Comparison of ENCODE assay signal across 8 cellular contexts in genomic region chr6:26156850-26157149, GRCh38.
DNase-seq lines count a peak whose midpoint lies in the region; ATAC-seq and TF ChIP-seq lines count a peak whose summit lies in the region.

No MANE protein-coding gene starts in this region.

- peak; percentile 30 to 54 (median 38) for ATAC-seq in heart left ventricle
- ATAC-seq in GM18868 (IDR thresholded peaks at IDR 0.05; ENCODE audit: unreplicated experiment) = no peak

- no peak for TF ChIP-seq CTCF in heart left ventricle (IDR thresholded peaks at IDR 0.05)

- H3K9me3 Mint-ChIP-seq in activated CD4-positive, alpha-beta memory T cell treated with anti-CD3 and anti-CD28 coated beads, Interleukin-2, amount 10 ng/mL, durations not matched to agents 7 days and 5 days = no peaks in the 10 kb centered on the region

- peak overlapping the region; percentile 88 for H3K9ac ChIP-seq in skeletal muscle satellite cell (ENCODE audit: low read depth, low read length)

- peak overlapping the region; percentile 95 for H3K4me3 Mint-ChIP-seq in activated CD4-positive, alpha-beta memory T cell treated with anti-CD3 and anti-CD28 coated beads, Interleukin-2, amount 10 ng/mL, durations not matched to agents 7 days and 5 days

- DNase-seq in NCI-H187 treated with DMSO at 0.1 percent for 48 hours (lab: John Stamatoyannopoulos, UW) (peak; percentile 13), NCI-H187 (lab: John Stamatoyannopoulos, UW) (no peak), heart left ventricle (peak in 1 of 5 donors; percentile 27), inferior parietal cortex (ENCODE audit: extremely low spot score) (no peak), NCI-H748 (lab: John Stamatoyannopoulos, UW; ENCODE audit: unreplicated experiment) (no peak)
- no peak for DNase-seq in activated CD4-positive, alpha-beta memory T cell treated with anti-CD3 and anti-CD28 coated beads, Interleukin-2, amount 10 ng/mL, durations not matched to agents 7 days and 5 days

- H3K27me3 Mint-ChIP-seq in activated CD4-positive, alpha-beta memory T cell treated with anti-CD3 and anti-CD28 coated beads, Interleukin-2, amount 10 ng/mL, durations not matched to agents 7 days and 5 days = no peaks in the 10 kb centered on the region

- H3K9me3 ChIP-seq in heart left ventricle (no peaks in the 10 kb centered on the region), skeletal muscle satellite cell (replicated peaks; ENCODE audit: low read length) (no peaks in the 10 kb centered on the region)

- peak overlapping the region; percentile 95 for H3K4me2 ChIP-seq in skeletal muscle satellite cell (ENCODE audit: low read length)

- H3K4me3 ChIP-seq in heart left ventricle = peak overlapping the region; percentile 49 to 94 (median 78)
- H3K4me3 ChIP-seq in skeletal muscle satellite cell (ENCODE audit: low read length) = peak overlapping the region; percentile 89

- TF ChIP-seq POLR2A in heart left ventricle (IDR thresholded peaks at IDR 0.05) = no peak

- H3K4me1 Mint-ChIP-seq in activated CD4-positive, alpha-beta memory T cell treated with anti-CD3 and anti-CD28 coated beads, Interleukin-2, amount 10 ng/mL, durations not matched to agents 7 days and 5 days = peaks cover 46% of the 10 kb centered on the region

- peak overlapping the region; percentile 98 for H3K27ac Mint-ChIP-seq in activated CD4-positive, alpha-beta memory T cell treated with anti-CD3 and anti-CD28 coated beads, Interleukin-2, amount 10 ng/mL, durations not matched to agents 7 days and 5 days

- peaks cover 37% of the 10 kb centered on the region for H3K36me3 Mint-ChIP-seq in activated CD4-positive, alpha-beta memory T cell treated with anti-CD3 and anti-CD28 coated beads, Interleukin-2, amount 10 ng/mL, durations not matched to agents 7 days and 5 days (ENCODE audit: low read depth)

- H3K36me3 ChIP-seq in heart left ventricle (no peaks in the 10 kb centered on the region), skeletal muscle satellite cell (ENCODE audit: insufficient read depth, low read length) (no peaks in the 10 kb centered on the region)

- 0 to 1% (median 0%) methylated on average over 11 of the region's 11 CpGs for WGBS in heart left ventricle, 4 donors

- H3K27ac ChIP-seq in heart left ventricle = peak overlapping the region; percentile 70 to 98 (median 95)

- intact Hi-C loops in heart left ventricle (cut with DNase I) = loop anchor here in 9 of 10 donors (1.0 to 5.0 kb wide), 11 partner anchors 30 to 124 kb away; a partner anchor contains a TSS

- H3K27me3 ChIP-seq in heart left ventricle = no peaks in the 10 kb centered on the region
- H3K27me3 ChIP-seq in skeletal muscle satellite cell (ENCODE audit: control insufficient read depth, insufficient read depth, low read length) = no peaks in the 10 kb centered on the region

- H3K4me1 ChIP-seq in heart left ventricle = peaks cover 0 to 30% (median 11%) of the 10 kb centered on the region in 12 donors
- peaks cover 25% of the 10 kb centered on the region for H3K4me1 ChIP-seq in skeletal muscle satellite cell (ENCODE audit: control insufficient read depth, insufficient read depth, low read length)

- POLR2A ChIA-PET in activated CD4-positive, alpha-beta memory T cell treated with anti-CD3 and anti-CD28 coated beads, Interleukin-2, amount 10 ng/mL, durations not matched to agents 7 days and 5 days (lab: Charles Lee) = interaction anchor here (0.5 to 10.5 kb wide), 59 partner anchors 9 to 1737 kb away, joined by 3 to 2087 read pairs (median 13); partner anchors contain the start of genes HFE and TRIM38

- CTCF ChIA-PET in activated CD4-positive, alpha-beta memory T cell treated with anti-CD3 and anti-CD28 coated beads, Interleukin-2, amount 10 ng/mL, durations not matched to agents 7 days and 5 days (lab: Charles Lee) = interaction anchor here (1.3 to 6.5 kb wide), 5 partner anchors 26 to 41 kb away, joined by 3 to 65 read pairs (median 8); a partner anchor contains a TSS
